ENCODE assay signal across 8 cellular contexts in genomic region chr3:99817047-99817436, GRCh38. TPM values are rescaled to one million over a fixed set of nuclear protein-coding genes. Genes with fewer than 3 reads are reported as not detected.
DNase-seq lines count a peak whose midpoint lies in the region; ATAC-seq and TF ChIP-seq lines count a peak whose summit lies in the region.

No MANE protein-coding gene starts in this region.

- DNase-seq in NCI-H524 (lab: John Stamatoyannopoulos, UW) (peak; percentile 50 to 66), NCI-H524 treated with DMSO at 0.1 percent for 48 hours (lab: John Stamatoyannopoulos, UW) (no peak), RWPE1 (ENCODE audit: low spot score) (peak; percentile 44), naive B cell (no peak), HuH-7.5 (ENCODE audit: low spot score) (no peak)
- peak in 1 of 3 experiments; percentile 3 for DNase-seq in effector memory CD8-positive, alpha-beta T cell

- ATAC-seq in effector memory CD8-positive, alpha-beta T cell (replicated peaks), result no peak
- ATAC-seq in naive B cell (ENCODE audit: low read depth in 2 of 2) (no peak), GM21825 (IDR thresholded peaks at IDR 0.05; ENCODE audit: unreplicated experiment) (no peak), HG03571 (IDR thresholded peaks at IDR 0.05; ENCODE audit: unreplicated experiment) (no peak)

- H3K27ac ChIP-seq in RWPE1, result peak overlapping the region; percentile 82

- H3K9me3 Mint-ChIP-seq in effector memory CD8-positive, alpha-beta T cell, result no peaks in the 10 kb centered on the region
- no peaks in the 10 kb centered on the region for H3K9me3 Mint-ChIP-seq in naive B cell

- TF ChIP-seq CTCF in RWPE1 (conservative IDR thresholded peaks at IDR 0.05; ENCODE audit: low read depth), result no peak

- peaks cover 25 to 27% of the 10 kb centered on the region in 2 donors for H3K4me1 Mint-ChIP-seq in effector memory CD8-positive, alpha-beta T cell (ENCODE audit: low read depth in 2 of 2)
- H3K4me1 Mint-ChIP-seq in naive B cell, result peaks cover 23 to 39% (median 26%) of the 10 kb centered on the region in 3 donors

- peaks cover 21% of the 10 kb centered on the region for H3K36me3 Mint-ChIP-seq in effector memory CD8-positive, alpha-beta T cell (ENCODE audit: insufficient read depth)
- no peaks in the 10 kb centered on the region for H3K36me3 Mint-ChIP-seq in naive B cell

- H3K27me3 Mint-ChIP-seq in effector memory CD8-positive, alpha-beta T cell, result no peaks in the 10 kb centered on the region
- no peaks in the 10 kb centered on the region for H3K27me3 Mint-ChIP-seq in naive B cell

- POLR2A ChIA-PET in RWPE1 (lab: Yijun Ruan, JAX; ENCODE audit: low non-redundant PET), result interaction anchor here (0.7 to 1.0 kb wide), 2 partner anchors 17 to 444 kb away, joined by 3 to 5 read pairs; partner anchors contain the start of gene TBC1D23

- H3K27ac Mint-ChIP-seq in effector memory CD8-positive, alpha-beta T cell, result peak overlapping the region; percentile 99 to 100
- H3K27ac Mint-ChIP-seq in naive B cell, result peak overlapping the region; percentile 99 to 100 (median 99)

- CTCF ChIA-PET in RWPE1 (lab: Yijun Ruan, JAX), result interaction anchor here (1.2 kb wide), 1 partner anchor 9 kb away, joined by 5 read pairs; no protein-coding TSS in a partner anchor

- peak overlapping the region; percentile 97 for H3K4me3 Mint-ChIP-seq in effector memory CD8-positive, alpha-beta T cell
- H3K4me3 Mint-ChIP-seq in naive B cell, result peak overlapping the region; percentile 94 to 99 (median 97)

RNA-seq across cellular contexts. Expression of gene CMSS1, which starts 0.6 kb away (rescaled TPM):
- polyA plus RNA-seq in naive B cell (ENCODE audit: low read depth in 6 of 6), result 10 to 100 TPM; 18.6 to 80.3 (median 26.7) TPM

Comparison
In these comparisons a context has a peak if more than half of its experiments do, and no peak if none do; other contexts are left out.
1. DNase-seq: peak in NCI-H524 (2 of 2) and RWPE1 (single experiment); none in NCI-H524 treated with DMSO at 0.1 percent for 48 hours (single experiment), naive B cell (single experiment) and HuH-7.5 (single experiment).